10 cellular contexts compared by ENCODE assay signal in the genomic region with DNA sequence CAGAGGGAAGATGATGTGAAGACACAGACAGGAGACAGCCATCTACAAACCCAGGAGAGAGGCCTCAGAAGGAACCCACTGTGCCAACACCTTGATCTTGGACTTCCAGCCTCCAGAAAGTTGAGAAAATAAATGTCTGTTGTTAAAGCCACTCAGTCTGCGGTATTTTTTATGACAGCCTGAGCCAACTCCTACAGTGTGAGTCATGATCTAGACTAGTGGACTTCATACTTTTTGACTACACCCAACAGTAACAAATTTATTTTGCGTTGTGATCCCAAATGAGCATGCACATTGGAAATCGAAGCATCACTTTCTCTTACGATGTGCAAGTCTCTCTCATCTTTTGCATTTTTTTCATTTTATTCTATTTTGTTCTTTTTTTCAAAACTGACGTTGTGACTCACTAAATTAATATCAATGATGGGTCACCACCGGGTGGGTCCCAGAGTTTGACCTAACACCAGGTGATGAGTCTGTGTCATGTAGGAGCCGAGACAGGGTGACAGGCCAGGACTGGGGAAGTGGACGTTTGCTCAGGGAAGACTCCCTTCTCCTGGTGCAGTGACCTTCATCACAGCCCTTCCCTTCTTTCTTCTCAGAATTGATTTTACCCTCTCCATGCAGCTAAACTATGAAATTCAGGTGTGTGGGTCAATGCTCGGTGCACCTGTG. TPM values are rescaled to one million over a fixed set of nuclear protein-coding genes. Genes with fewer than 3 reads are reported as not detected.
DNase-seq lines count a peak whose midpoint lies in the region; ATAC-seq and TF ChIP-seq lines count a peak whose summit lies in the region.
"Had no signal": no experiment of that assay in that cellular context is flagged by ENCODE, and none has a peak within 500 bp of the region (broad histone marks: within the 10 kb centered on the region; RNA-seq: fewer than 3 reads in every experiment).

No MANE protein-coding gene starts in this region.

- H3K4me3 ChIP-seq in MM.1S (ENCODE audit: low read length): peak overlapping the region; percentile 38
- no peak overlapping the region for H3K4me3 ChIP-seq in colonic mucosa
- H3K4me3 ChIP-seq in osteoblast (ENCODE audit: insufficient read depth, low read length): no peak overlapping the region

- H3K27me3 ChIP-seq in MM.1S (replicated peaks; ENCODE audit: insufficient read depth, low read length) (no peaks in the 10 kb centered on the region), colonic mucosa (no peaks in the 10 kb centered on the region), osteoblast (ENCODE audit: insufficient read depth, low read length) (no peaks in the 10 kb centered on the region)

- H3K27ac ChIP-seq in MM.1S (ENCODE audit: low read length) (peak overlapping the region; percentile 87), colonic mucosa (peak overlapping the region; percentile 69), osteoblast (ENCODE audit: low read depth, low read length) (no peak overlapping the region)

- no peaks in the 10 kb centered on the region for H3K79me2 ChIP-seq in MM.1S (ENCODE audit: low read length)
- H3K79me2 ChIP-seq in osteoblast (ENCODE audit: insufficient read depth, low read length): no peaks in the 10 kb centered on the region

- no peak for TF ChIP-seq CTCF in MM.1S (IDR thresholded peaks at IDR 0.05; ENCODE audit: low read length)
- TF ChIP-seq CTCF in colonic mucosa (IDR thresholded peaks at IDR 0.05): no peak
- no peak for TF ChIP-seq CTCF in osteoblast (IDR thresholded peaks at IDR 0.05; ENCODE audit: extremely low read depth, low read depth, low read length)

- H4K20me1 ChIP-seq in MM.1S (ENCODE audit: insufficient read depth, low read length) (no peaks in the 10 kb centered on the region), osteoblast (ENCODE audit: insufficient read depth, low read length) (no peaks in the 10 kb centered on the region)

- intact Hi-C loops in colonic mucosa (cut with DNase I): no loop called here

- H3K4me1 ChIP-seq in MM.1S (ENCODE audit: low read length): peaks cover 30% of the 10 kb centered on the region
- H3K4me1 ChIP-seq in colonic mucosa: no peaks in the 10 kb centered on the region
- H3K4me1 ChIP-seq in osteoblast (ENCODE audit: insufficient read depth, low read length): peaks cover 14% of the 10 kb centered on the region

- H3K36me3 ChIP-seq in MM.1S (replicated peaks; ENCODE audit: insufficient read depth, low read length) (no peaks in the 10 kb centered on the region), colonic mucosa (no peaks in the 10 kb centered on the region), osteoblast (ENCODE audit: insufficient read depth, low read length) (no peaks in the 10 kb centered on the region)

- peaks cover 28% of the 10 kb centered on the region for H3F3A ChIP-seq in MM.1S (ENCODE audit: insufficient read depth, low read length)

- no peaks in the 10 kb centered on the region for H3K9me2 ChIP-seq in MM.1S (replicated peaks; ENCODE audit: insufficient read depth, low read length)

- H3K9ac ChIP-seq in MM.1S (ENCODE audit: low read length) (peak overlapping the region; percentile 62), colonic mucosa (ENCODE audit: low read depth in 2 of 2, low read length in 2 of 2) (no peak overlapping the region)

- H2AFZ ChIP-seq in MM.1S (ENCODE audit: low read length): peak overlapping the region; percentile 72
- no peak overlapping the region for H2AFZ ChIP-seq in osteoblast (ENCODE audit: low read length)

- DNase-seq in ELR (ENCODE audit: low read depth) (peak; percentile 52), MM.1S (no peak), colonic mucosa (peak; percentile 45), osteoblast (ENCODE audit: insufficient read length, low spot score, missing footprints) (peak; percentile 90), DMS114 treated with DMSO at 0.1 percent for 48 hours (lab: John Stamatoyannopoulos, UW; ENCODE audit: unreplicated experiment) (no peak), NCI-H510A (lab: John Stamatoyannopoulos, UW) (no peak)
- DNase-seq in activated CD4-positive, CD25-positive, alpha-beta regulatory T cell (lab: John Stamatoyannopoulos, UW): no peak
- DNase-seq: NCI-H524 treated with DMSO at 0.1 percent for 48 hours, trophoblast cell had no signal

- H3K4me2 ChIP-seq in MM.1S (ENCODE audit: low read depth, low read length) (peak overlapping the region; percentile 65), osteoblast (ENCODE audit: insufficient read depth, low read length) (peak overlapping the region; percentile 81)

- H3K9me3 ChIP-seq in MM.1S (replicated peaks; ENCODE audit: insufficient read depth, low read length) (no peaks in the 10 kb centered on the region), colonic mucosa (no peaks in the 10 kb centered on the region), osteoblast (ENCODE audit: low read depth, low read length) (no peaks in the 10 kb centered on the region)

- ATAC-seq in HG03520 (IDR thresholded peaks at IDR 0.05; ENCODE audit: unreplicated experiment): no peak

RNA-seq across cellular contexts. Expression of a gene that starts 28.9 kb away (rescaled TPM):
- total RNA-seq in colonic mucosa (10 to 100 TPM; 35.6 to 62.1 TPM), osteoblast (28.6 and 38.9 TPM in 2 replicates)

RNA-seq across cellular contexts. Expression of a gene that starts 36.8 kb away (rescaled TPM):
- not detected for total RNA-seq in colonic mucosa
- total RNA-seq in osteoblast: not detected in 2 replicates

Comparison
In these comparisons a context has a peak if more than half of its experiments do, and no peak if none do; other contexts are left out.
1. DNase-seq: peak in ELR (single experiment), colonic mucosa (single experiment) and osteoblast (single experiment); none in MM.1S (single experiment), DMS114 treated with DMSO at 0.1 percent for 48 hours (single experiment), NCI-H510A (single experiment) and activated CD4-positive, CD25-positive, alpha-beta regulatory T cell (0 of 4).